In the genomic region with DNA sequence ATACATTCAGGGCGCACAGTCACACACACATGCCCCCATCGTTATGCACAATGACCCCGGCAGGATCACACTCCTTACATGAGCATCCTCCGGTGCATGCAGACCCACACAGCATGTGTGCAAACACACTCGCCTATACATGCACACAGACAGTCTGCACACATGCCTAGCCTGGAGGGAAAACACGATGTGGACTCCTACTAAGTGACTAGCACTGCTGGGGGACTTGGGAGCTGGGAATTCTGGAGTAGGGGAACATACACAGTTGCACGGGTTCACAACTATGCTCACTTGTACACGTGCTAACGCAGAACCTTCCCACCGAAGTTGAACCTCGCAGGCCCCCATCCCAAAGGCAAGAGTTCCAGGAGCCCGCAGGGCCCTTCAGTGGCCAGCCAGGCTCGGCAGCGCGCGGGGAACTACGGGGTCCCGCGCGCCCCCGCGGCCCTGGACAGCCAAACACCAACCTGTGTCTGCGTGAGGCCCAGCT, we compare ENCODE assay signal across 10 cellular contexts. TPM values are rescaled to one million over a fixed set of nuclear protein-coding genes. Genes with fewer than 3 reads are reported as not detected.
DNase-seq lines count a peak whose midpoint lies in the region; ATAC-seq and TF ChIP-seq lines count a peak whose summit lies in the region.
"Had no signal": no experiment of that assay in that cellular context is flagged by ENCODE, and none has a peak within 500 bp of the region (broad histone marks: within the 10 kb centered on the region; RNA-seq: fewer than 3 reads in every experiment).

No MANE protein-coding gene starts in this region.

- H4K20me1 ChIP-seq in PC-3 (ENCODE audit: low read length): no peaks in the 10 kb centered on the region

- H3K27me3 ChIP-seq in CD4-positive, alpha-beta memory T cell (ENCODE audit: insufficient read depth, low read length): peaks cover 52% of the 10 kb centered on the region
- H3K27me3 ChIP-seq in PC-3 (ENCODE audit: low read length) (peaks cover 12% of the 10 kb centered on the region), gastroesophageal sphincter (peaks cover 100% of the 10 kb centered on the region), parathyroid adenoma (ENCODE audit: control insufficient read depth, insufficient read depth, low read length) (no peaks in the 10 kb centered on the region), uterus (peaks cover 34 to 46% of the 10 kb centered on the region in 2 donors)

- BruUV-seq in PC-3 (replicated peaks; lab: Mats Ljungman, UMichigan): no TSS peak

- no peaks in the 10 kb centered on the region for H3K36me3 ChIP-seq in CD4-positive, alpha-beta memory T cell (ENCODE audit: insufficient read depth, low read length)
- H3K36me3 ChIP-seq in PC-3 (ENCODE audit: low read depth, low read length): no peaks in the 10 kb centered on the region
- H3K36me3 ChIP-seq in gastroesophageal sphincter: no peaks in the 10 kb centered on the region
- no peaks in the 10 kb centered on the region for H3K36me3 ChIP-seq in parathyroid adenoma (ENCODE audit: control insufficient read depth, insufficient read depth, low read length)
- H3K36me3 ChIP-seq in uterus: no peaks in the 10 kb centered on the region

- H3K36me3 Mint-ChIP-seq in CD4-positive, alpha-beta memory T cell: no peaks in the 10 kb centered on the region

- WGBS in gastroesophageal sphincter (ENCODE audit: low coverage in 1 of 2), 2 donors: 59% methylated on average over 6 of the region's 23 CpGs; no CpG with 5 or more reads in 1 of the 2 donors

- peaks cover 53 to 64% of the 10 kb centered on the region in 2 donors for H3K27me3 Mint-ChIP-seq in CD4-positive, alpha-beta memory T cell

- ATAC-seq in PC-3 (no peak), gastroesophageal sphincter (no peak), GM21367 (IDR thresholded peaks at IDR 0.05; ENCODE audit: unreplicated experiment) (no peak)

- H3K27ac ChIP-seq in CD4-positive, alpha-beta memory T cell (ENCODE audit: low read depth, low read length): no peak overlapping the region
- H3K27ac ChIP-seq in PC-3 (ENCODE audit: low read length) (no peak overlapping the region), gastroesophageal sphincter (peak overlapping the region in 1 of 4 donors; percentile 64), parathyroid adenoma (no peak overlapping the region), uterus (no peak overlapping the region)

- POLR2A ChIA-PET in CD4-positive, alpha-beta memory T cell (lab: Charles Lee; ENCODE audit: partially characterized antibody): interaction anchor here (0.6 kb wide), 1 partner anchor 97 kb away, joined by 3 read pairs; no protein-coding TSS in a partner anchor
- POLR2A ChIA-PET in PC-3 (lab: Charles Lee; ENCODE audit: unreplicated experiment): no interaction called here

- CTCF ChIA-PET in CD4-positive, alpha-beta memory T cell (lab: Charles Lee; ENCODE audit: partially characterized antibody): interaction anchor here (0.6 to 8.3 kb wide), 2 partner anchors 40 to 131 kb away, joined by 4 to 195 read pairs; no protein-coding TSS in a partner anchor
- CTCF ChIA-PET in PC-3 (lab: Charles Lee): interaction anchor here (1.0 kb wide), 1 partner anchor 94 kb away, joined by 3 read pairs; no protein-coding TSS in a partner anchor

- H3K27ac Mint-ChIP-seq in CD4-positive, alpha-beta memory T cell: peak overlapping the region in 2 of 7 donors; percentile 47 to 58

- H3K4me2 ChIP-seq in PC-3 (ENCODE audit: low read length) (peak overlapping the region; percentile 85), parathyroid adenoma (ENCODE audit: low read length) (peak overlapping the region; percentile 64)

- H3K9ac ChIP-seq in PC-3 (ENCODE audit: low read length): no peak overlapping the region
- no peak overlapping the region for H3K9ac ChIP-seq in parathyroid adenoma

- H3K4me1 ChIP-seq in CD4-positive, alpha-beta memory T cell (ENCODE audit: insufficient read depth, low read length): peaks cover 34% of the 10 kb centered on the region
- peaks cover 29% of the 10 kb centered on the region for H3K4me1 ChIP-seq in PC-3 (ENCODE audit: insufficient read depth, low read length)
- H3K4me1 ChIP-seq in gastroesophageal sphincter: peaks cover 0 to 50% (median 22%) of the 10 kb centered on the region in 3 donors
- no peaks in the 10 kb centered on the region for H3K4me1 ChIP-seq in parathyroid adenoma
- peaks cover 5 to 21% of the 10 kb centered on the region in 2 donors for H3K4me1 ChIP-seq in uterus

- H3K4me3 Mint-ChIP-seq in CD4-positive, alpha-beta memory T cell: peak overlapping the region; percentile 54 to 82 (median 74)

- TF ChIP-seq POLR2A in gastroesophageal sphincter (IDR thresholded peaks at IDR 0.05) (no peak), uterus (IDR thresholded peaks at IDR 0.05) (no peak)

- DNase-seq in CD4-positive, alpha-beta memory T cell: no peak
- DNase-seq in PC-3 (no peak), mucosa of gallbladder (ENCODE audit: low spot score) (no peak), uterus (no peak), globus pallidus (ENCODE audit: low spot score) (no peak)
- DNase-seq: NCI-H1092 treated with DMSO at 0.1 percent for 48 hours; stimulated activated CD4-positive, alpha-beta T cell treated with anti-CD3 and anti-CD28 coated beads, Interleukin-12 subunit alpha, Interleukin-12 subunit beta, amount 100 ng/mL, for 4 hours had no signal

- intact Hi-C loops in CD4-positive, alpha-beta memory T cell (cut with micrococcal nuclease): no loop called here
- intact Hi-C loops in PC-3 (cut with micrococcal nuclease): no loop called here
- intact Hi-C loops in uterus (cut with DNase I; ENCODE audit: low total_unique reads): no loop called here

- peak overlapping the region in 1 of 2 donors; percentile 44 for H3K4me3 ChIP-seq in CD4-positive, alpha-beta memory T cell (ENCODE audit: low read length in 2 of 2)
- H3K4me3 ChIP-seq in PC-3 (ENCODE audit: low read length) (peak overlapping the region; percentile 68), gastroesophageal sphincter (peak overlapping the region; percentile 29 to 56), parathyroid adenoma (ENCODE audit: low read depth, low read length) (peak overlapping the region; percentile 30), uterus (peak overlapping the region in 1 of 2 donors; percentile 32)

- H3K79me2 ChIP-seq in PC-3 (ENCODE audit: low read length) (no peaks in the 10 kb centered on the region), parathyroid adenoma (no peaks in the 10 kb centered on the region)

- peaks cover 23 to 41% (median 27%) of the 10 kb centered on the region in 4 donors for H3K4me1 Mint-ChIP-seq in CD4-positive, alpha-beta memory T cell

- H2AFZ ChIP-seq in PC-3 (ENCODE audit: low read length) (peak overlapping the region; percentile 73), parathyroid adenoma (peak overlapping the region; percentile 69)

- no peaks in the 10 kb centered on the region for H3K9me2 ChIP-seq in PC-3 (replicated peaks; ENCODE audit: low read length)

- no peak for TF ChIP-seq CTCF in PC-3 (conservative IDR thresholded peaks at IDR 0.05; ENCODE audit: low read depth, low read length)
- TF ChIP-seq CTCF in gastroesophageal sphincter (IDR thresholded peaks at IDR 0.05): no peak
- no peak for TF ChIP-seq CTCF in parathyroid adenoma (IDR thresholded peaks at IDR 0.05)
- no peak for TF ChIP-seq CTCF in uterus (IDR thresholded peaks at IDR 0.05)

- no peaks in the 10 kb centered on the region for H3F3A ChIP-seq in PC-3 (ENCODE audit: low read length, unreplicated experiment)

- peaks cover 0 to 9% (median 0%) of the 10 kb centered on the region in 8 donors for H3K9me3 Mint-ChIP-seq in CD4-positive, alpha-beta memory T cell

- H3K9me3 ChIP-seq in CD4-positive, alpha-beta memory T cell (ENCODE audit: control insufficient read depth in 1 of 2, low read length in 2 of 2): no peaks in the 10 kb centered on the region
- H3K9me3 ChIP-seq in PC-3 (ENCODE audit: low read length): no peaks in the 10 kb centered on the region
- no peaks in the 10 kb centered on the region for H3K9me3 ChIP-seq in gastroesophageal sphincter
- H3K9me3 ChIP-seq in parathyroid adenoma (ENCODE audit: control insufficient read depth, low read length): no peaks in the 10 kb centered on the region
- H3K9me3 ChIP-seq in uterus: no peaks in the 10 kb centered on the region

- TF ChIP-seq EP300 in gastroesophageal sphincter (IDR thresholded peaks at IDR 0.05): no peak

RNA-seq across cellular contexts. Expression of a gene that starts 2.0 kb away (rescaled TPM):
- not detected for total RNA-seq in CD4-positive, alpha-beta memory T cell
- polyA plus RNA-seq in CD4-positive, alpha-beta memory T cell: not detected
- total RNA-seq in PC-3 (2014; rRNA removed) (0.18 and 0.23 TPM in 2 replicates), gastroesophageal sphincter (not detected), mucosa of gallbladder (0.26 TPM), uterus (under 1 TPM in 1 of 4 donors, not detected in 3; 0.28 TPM)

RNA-seq across cellular contexts. Expression of a gene that starts 24.0 kb away (rescaled TPM):
- total RNA-seq in CD4-positive, alpha-beta memory T cell: 1 to 10 TPM in 1 of 2 experiments, under 1 TPM in 1; 0.70 to 1.2 TPM
- polyA plus RNA-seq in CD4-positive, alpha-beta memory T cell: under 1 TPM; 0.22 to 0.33 TPM
- 0.35 and 0.44 TPM in 2 replicates for total RNA-seq in PC-3 (2014; rRNA removed)
- total RNA-seq in gastroesophageal sphincter: under 1 TPM in 1 of 4 donors, not detected in 3; 0.35 TPM
- total RNA-seq in mucosa of gallbladder: not detected
- not detected for total RNA-seq in uterus
